ENCODE assay signal across 1 cellular context in genomic region chr7:138460649-138461607, GRCh38.
A peak's percentile ranks its signal among the peaks of the same experiment; 100 is the strongest.
TF ChIP-seq lines count a peak whose summit lies in the region.

No MANE protein-coding gene starts in this region.

TF ChIP-seq in GM12878, 131 proteins besides CTCF, POLR2A, EP300 and RAD21 (continued from another document and continues in another):
- TF ChIP-seq CUX1 (IDR thresholded peaks at IDR 0.05; ENCODE audit: insufficient replicate concordance, low read depth, low read length) (no peak), NFXL1 (IDR thresholded peaks at IDR 0.05; ENCODE audit: borderline replicate concordance) (no peak), MYB (IDR thresholded peaks at IDR 0.05; ENCODE audit: borderline replicate concordance, low read depth, low read length) (no peak), MLLT1 (IDR thresholded peaks at IDR 0.05) (no peak), IRF3 (IDR thresholded peaks at IDR 0.05) (no peak), SKIL (IDR thresholded peaks at IDR 0.05; ENCODE audit: low read depth, poor library complexity, severe bottlenecking) (no peak), DPF2 (IDR thresholded peaks at IDR 0.05) (peak; percentile 89), BRCA1 (IDR thresholded peaks at IDR 0.05; ENCODE audit: low read depth, low read length) (no peak), KAT2A (conservative IDR thresholded peaks at IDR 0.05; ENCODE audit: control insufficient read depth, low read depth, low read length) (no peak), IKZF1 (conservative IDR thresholded peaks at IDR 0.05) (peak; percentile 67), PKNOX1 (IDR thresholded peaks at IDR 0.05) (peak; percentile 84), NFYA (IDR thresholded peaks at IDR 0.05; ENCODE audit: borderline replicate concordance, low read depth, low read length) (no peak), SMC3 (IDR thresholded peaks at IDR 0.05; ENCODE audit: borderline replicate concordance, low read length) (no peak), YBX1 (IDR thresholded peaks at IDR 0.05) (no peak), ZNF217 (IDR thresholded peaks at IDR 0.05) (no peak), LARP7 (IDR thresholded peaks at IDR 0.05) (peak; percentile 98), BCL3 (IDR thresholded peaks at IDR 0.05; ENCODE audit: borderline replicate concordance, insufficient read depth, low read depth, low read length, poor library complexity, severe bottlenecking) (peak; percentile 5), JUNB (IDR thresholded peaks at IDR 0.05) (no peak), USF1 (IDR thresholded peaks at IDR 0.05; ENCODE audit: borderline replicate concordance, extremely low read length, insufficient read depth, low read depth, low read length) (no peak), TAF1 (IDR thresholded peaks at IDR 0.05; ENCODE audit: borderline replicate concordance, low read depth, low read length) (no peak), CBFB (IDR thresholded peaks at IDR 0.05; ENCODE audit: low read depth) (no peak), BCLAF1 (IDR thresholded peaks at IDR 0.05) (no peak), POLR2AphosphoS5 (IDR thresholded peaks at IDR 0.05; ENCODE audit: low read length) (no peak), TCF3 (IDR thresholded peaks at IDR 0.05; ENCODE audit: borderline replicate concordance, insufficient read depth, low read depth, low read length) (no peak), ZNF274 (IDR thresholded peaks at IDR 0.05; ENCODE audit: insufficient read depth, insufficient read length) (no peak), ZSCAN29 (IDR thresholded peaks at IDR 0.05) (0 out of 2 replicates have a peak, but pooled peaks have one; percentile 40), ZNF622 (IDR thresholded peaks at IDR 0.05) (no peak), PML (IDR thresholded peaks at IDR 0.05; ENCODE audit: low read length) (no peak), E2F4 (IDR thresholded peaks at IDR 0.05; ENCODE audit: low read depth, low read length) (no peak), NBN (IDR thresholded peaks at IDR 0.05) (no peak), REST (IDR thresholded peaks at IDR 0.05; ENCODE audit: low read depth, low read length) (no peak), RAD51 (IDR thresholded peaks at IDR 0.05) (no peak), TCF12 (IDR thresholded peaks at IDR 0.05; ENCODE audit: low read depth, low read length) (0 out of 2 replicates have a peak, but pooled peaks have one; percentile 7), SP1 (IDR thresholded peaks at IDR 0.05; ENCODE audit: low read depth, low read length) (no peak), RCOR1 (conservative IDR thresholded peaks at IDR 0.05; ENCODE audit: low read depth, low read length) (no peak), CREM (IDR thresholded peaks at IDR 0.05; ENCODE audit: low read depth) (peak; percentile 19; the same call in 1 of the 2 replicates), PAX5 (IDR thresholded peaks at IDR 0.05; ENCODE audit: borderline replicate concordance, low read depth, low read length) (no peak)
